8 cellular contexts compared by ENCODE assay signal in genomic region chr19:49866933-49867782, GRCh38. TPM values are rescaled to one million over a fixed set of nuclear protein-coding genes. Genes with fewer than 3 reads are reported as not detected.
A peak's percentile ranks its signal among the peaks of the same experiment; 100 is the strongest.
DNase-seq lines count a peak whose midpoint lies in the region; ATAC-seq and TF ChIP-seq lines count a peak whose summit lies in the region.

TSS of gene PNKP (minus strand) at chr19:49867576. CDS start at chr19:49867204, 372 bp downstream.

- peak within 1 kb of the TSS; percentile 92 for H3K27ac Mint-ChIP-seq in activated T-helper 17 cell treated with anti-CD3 and anti-CD28 coated beads, Interleukin-2, amount 50 U/mL, for 72 hours
- no peak within 1 kb of the TSS for H3K27ac Mint-ChIP-seq in natural killer cell

- H3K4me1 Mint-ChIP-seq in activated T-helper 17 cell treated with anti-CD3 and anti-CD28 coated beads, Interleukin-2, amount 50 U/mL, for 72 hours: peaks cover 28% of the 10 kb centered on the region
- peaks cover 20 to 27% of the 10 kb centered on the region in 2 donors for H3K4me1 Mint-ChIP-seq in natural killer cell

- H3K4me3 ChIP-seq in GM23248 (peak within 1 kb of the TSS; percentile 94), RWPE2 (ENCODE audit: severe bottlenecking) (peak within 1 kb of the TSS; percentile 91), fibroblast of mammary gland (ENCODE audit: control insufficient read depth, low read depth, low read length) (peak within 1 kb of the TSS; percentile 68)

- intact Hi-C loops in natural killer cell (cut with micrococcal nuclease): loop anchor here (1.0 to 5.0 kb wide), 4 partner anchors 14 to 190 kb away; partner anchors contain the start of genes AP2A1 and PRMT1

- TF ChIP-seq CTCF in RWPE2 (IDR thresholded peaks at IDR 0.05; ENCODE audit: poor library complexity, severe bottlenecking) (no peak), fibroblast of mammary gland (conservative IDR thresholded peaks at IDR 0.05; ENCODE audit: control insufficient read depth, insufficient read depth, low read depth, low read length) (no peak), natural killer cell (IDR thresholded peaks at IDR 0.05) (no peak)

- WGBS in GM23248 (ENCODE audit: low coverage in 1 of 2, low lambda C conversion rate in 2 of 2, missing lambda C conversion rate in 2 of 2), 2 experiments: 0 to 1% methylated on average over 54 to 55 of the region's 65 CpGs

- H3K36me3 ChIP-seq in GM23248 (ENCODE audit: low read depth): peaks cover 11% of the 10 kb centered on the region; the same call in 1 of the 2 replicates
- peaks cover 37% of the 10 kb centered on the region for H3K36me3 ChIP-seq in RWPE2 (ENCODE audit: low read depth)

- ATAC-seq in RWPE2 (ENCODE audit: low read depth): peak; percentile 53
- ATAC-seq in activated T-helper 17 cell treated with anti-CD3 and anti-CD28 coated beads, Interleukin-2, amount 50 U/mL, for 72 hours (replicated peaks): peak; percentile 56
- ATAC-seq in natural killer cell: peak; percentile 53 to 74 (median 60)

- H4K20me1 ChIP-seq in GM23248 (ENCODE audit: insufficient read depth): no peaks in the 10 kb centered on the region

- H3K27ac ChIP-seq in GM23248 (peak within 1 kb of the TSS; percentile 92), RWPE2 (ENCODE audit: poor library complexity, severe bottlenecking) (peak within 1 kb of the TSS; percentile 83)

- H3K27me3 Mint-ChIP-seq in activated T-helper 17 cell treated with anti-CD3 and anti-CD28 coated beads, Interleukin-2, amount 50 U/mL, for 72 hours: no peaks in the 10 kb centered on the region
- H3K27me3 Mint-ChIP-seq in natural killer cell (ENCODE audit: low read depth in 2 of 2): no peaks in the 10 kb centered on the region

- peaks cover 20% of the 10 kb centered on the region for H3K4me1 ChIP-seq in GM23248 (ENCODE audit: insufficient read depth)
- H3K4me1 ChIP-seq in RWPE2 (ENCODE audit: insufficient read depth, poor library complexity, severe bottlenecking): peaks cover 15% of the 10 kb centered on the region

- peaks cover 24% of the 10 kb centered on the region for H3F3A ChIP-seq in GM23248 (ENCODE audit: insufficient read depth)

- peaks cover 62% of the 10 kb centered on the region for H3K36me3 Mint-ChIP-seq in activated T-helper 17 cell treated with anti-CD3 and anti-CD28 coated beads, Interleukin-2, amount 50 U/mL, for 72 hours (ENCODE audit: low read depth)
- H3K36me3 Mint-ChIP-seq in natural killer cell: no peaks in the 10 kb centered on the region

- no peaks in the 10 kb centered on the region for H3K9me2 ChIP-seq in GM23248 (ENCODE audit: insufficient read depth)

- H3K9me3 ChIP-seq in GM23248 (ENCODE audit: low read depth) (no peaks in the 10 kb centered on the region), RWPE2 (ENCODE audit: severe bottlenecking) (no peaks in the 10 kb centered on the region)

- peak within 1 kb of the TSS; percentile 82 for H3K9ac ChIP-seq in GM23248

- in situ Hi-C loops in GM23248 (cut with MboI): no loop called here

- H3K9me3 Mint-ChIP-seq in activated T-helper 17 cell treated with anti-CD3 and anti-CD28 coated beads, Interleukin-2, amount 50 U/mL, for 72 hours: no peaks in the 10 kb centered on the region
- no peaks in the 10 kb centered on the region for H3K9me3 Mint-ChIP-seq in natural killer cell

- DNase-seq in DMS53 treated with DMSO at 0.1 percent for 48 hours (lab: John Stamatoyannopoulos, UW; ENCODE audit: unreplicated experiment) (peak; percentile 83), GM23248 (peak; percentile 95), M059J (ENCODE audit: low read depth) (peak; percentile 90), RWPE2 (ENCODE audit: low spot score) (peak; percentile 93), fibroblast of mammary gland (ENCODE audit: low read depth) (peak; percentile 87), natural killer cell (peak; percentile 81)
- peak; percentile 89 for DNase-seq in stimulated activated naive CD4-positive, alpha-beta T cell treated with Interleukin-2 at 50 U/mL for 16 hours (lab: John Stamatoyannopoulos, UW)

- peak within 1 kb of the TSS; percentile 98 for H3K4me2 ChIP-seq in GM23248 (ENCODE audit: unreplicated experiment)

- H3K27me3 ChIP-seq in GM23248 (replicated peaks; ENCODE audit: insufficient read depth): no peaks in the 10 kb centered on the region
- H3K27me3 ChIP-seq in RWPE2 (ENCODE audit: insufficient read depth, poor library complexity, severe bottlenecking): no peaks in the 10 kb centered on the region

- H2AFZ ChIP-seq in GM23248: peak within 1 kb of the TSS; percentile 78

- H3K4me3 Mint-ChIP-seq in activated T-helper 17 cell treated with anti-CD3 and anti-CD28 coated beads, Interleukin-2, amount 50 U/mL, for 72 hours: no peak within 1 kb of the TSS
- peak within 1 kb of the TSS; percentile 99 for H3K4me3 Mint-ChIP-seq in natural killer cell

- H3K79me2 ChIP-seq in GM23248 (ENCODE audit: insufficient read depth): peaks cover 51% of the 10 kb centered on the region

RNA-seq across cellular contexts. Expression of gene PNKP, which starts in this region (rescaled TPM):
- total RNA-seq in GM23248 (2014; rRNA removed; shearing (Covaris generic)): 31.5 and 35.9 TPM in 2 replicates
- 32.7 and 42.2 TPM in 2 replicates for polyA plus RNA-seq in GM23248 (2016; fragmentation: Nextera tagmentation; extraction: Ambion mirVana)
- 19.1 and 23.9 TPM in 2 replicates for total RNA-seq in M059J (2014; rRNA removed; shearing (Covaris generic))
- 100 to 1,000 TPM; 100 to 111 TPM for total RNA-seq in activated T-helper 17 cell treated with anti-CD3 and anti-CD28 coated beads, Interleukin-2, amount 50 U/mL, for 72 hours
- total RNA-seq in natural killer cell: 100 to 1,000 TPM; 228 to 253 (median 243) TPM

Comparison
In these comparisons a context has a peak if more than half of its experiments do, and no peak if none do; other contexts are left out.
1. Peak in every context shown above with its lines: DNase-seq, ATAC-seq, H3K4me3 ChIP-seq and H3K27ac ChIP-seq.